ENCODE assay signal across 19 cellular contexts in the genomic region with DNA sequence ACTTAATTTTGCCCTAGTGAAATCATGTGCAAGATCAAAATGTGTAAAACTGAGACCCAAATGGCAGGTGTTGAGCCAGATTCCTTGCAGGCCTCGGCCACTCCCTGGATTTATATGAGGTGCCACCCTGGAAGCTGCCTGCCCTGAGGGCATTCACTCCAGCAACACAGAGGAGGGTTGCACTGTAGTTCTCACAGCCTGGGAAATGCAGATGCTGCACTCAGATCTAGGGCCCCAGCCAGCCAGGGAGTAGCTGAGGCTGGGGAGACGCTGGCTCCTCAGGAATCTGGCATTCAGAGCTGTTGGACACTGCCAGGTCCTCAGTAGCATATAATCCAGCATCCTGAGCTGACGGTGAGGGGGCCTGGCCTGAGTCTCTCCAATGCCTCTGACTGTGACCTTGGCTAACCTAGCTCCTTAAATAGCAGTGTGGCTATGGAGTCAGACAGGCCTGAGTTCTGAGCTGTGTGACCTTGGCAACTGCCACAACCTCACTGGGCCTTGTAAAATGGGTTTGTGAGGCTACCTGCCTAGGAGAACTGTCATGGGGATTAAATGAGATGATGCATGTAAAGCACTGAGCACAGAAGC. TPM values are rescaled to one million over a fixed set of nuclear protein-coding genes. Genes with fewer than 3 reads are reported as not detected.
DNase-seq lines count a peak whose midpoint lies in the region; ATAC-seq and TF ChIP-seq lines count a peak whose summit lies in the region.
"Had no signal": no experiment of that assay in that cellular context is flagged by ENCODE, and none has a peak within 500 bp of the region (broad histone marks: within the 10 kb centered on the region; RNA-seq: fewer than 3 reads in every experiment).

No MANE protein-coding gene starts in this region.

- DNase-seq in NCI-H146 (lab: John Stamatoyannopoulos, UW) (peak; percentile 19), NCI-H146 treated with DMSO at 0.1 percent for 48 hours (lab: John Stamatoyannopoulos, UW; ENCODE audit: unreplicated experiment) (no peak), ELF-1 (ENCODE audit: low read depth, low spot score) (peak; percentile 56), RWPE2 (ENCODE audit: low spot score) (no peak), islet precursor cell (peak; percentile 80), sciatic nerve (ENCODE audit: low spot score) (no peak), NCI-H2227 treated with DMSO at 0.1 percent for 48 hours (lab: John Stamatoyannopoulos, UW) (no peak), mucosa of gallbladder (ENCODE audit: low spot score) (no peak)
- DNase-seq: CD4-positive, CD25-positive, alpha-beta regulatory T cell; NCI-H1417 treated with DMSO at 0.1 percent for 48 hours; NCI-H2029 treated with DMSO at 0.1 percent for 48 hours; NCI-H82; Right ventricle myocardium superior had no signal

- intact Hi-C loops in sciatic nerve (cut with DNase I): no loop called here

- no peak overlapping the region for H3K27ac ChIP-seq in RWPE2 (ENCODE audit: poor library complexity, severe bottlenecking)
- H3K27ac ChIP-seq: 22Rv1 had no signal

- H3K27me3 ChIP-seq in RWPE2 (ENCODE audit: insufficient read depth, poor library complexity, severe bottlenecking): no peaks in the 10 kb centered on the region

- TF ChIP-seq CTCF in RWPE2 (IDR thresholded peaks at IDR 0.05; ENCODE audit: poor library complexity, severe bottlenecking): no peak

- no peaks in the 10 kb centered on the region for H3K9me3 ChIP-seq in RWPE2 (ENCODE audit: severe bottlenecking)
- H3K9me3 ChIP-seq: HAP-1 had no signal

- ATAC-seq in RWPE2 (ENCODE audit: low read depth) (peak; percentile 42; the same call in 2 of the 3 replicates), sciatic nerve (no peak)
- ATAC-seq: Panc1 had no signal

- H3K4me3 ChIP-seq in RWPE2 (ENCODE audit: severe bottlenecking): no peak overlapping the region
- H3K4me3 ChIP-seq: HAP-1 had no signal

- H3K4me1 ChIP-seq in RWPE2 (ENCODE audit: insufficient read depth, poor library complexity, severe bottlenecking): no peaks in the 10 kb centered on the region
- H3K4me1 ChIP-seq: HAP-1 had no signal

- H3K36me3 ChIP-seq in RWPE2 (ENCODE audit: low read depth): no peaks in the 10 kb centered on the region
- H3K36me3 ChIP-seq: HAP-1 had no signal

RNA-seq across cellular contexts. Expression of gene KCNMB1, which starts 8.7 kb away (rescaled TPM):
- total RNA-seq in sciatic nerve (1.4 TPM), mucosa of gallbladder (20.9 TPM)
- total RNA-seq: B cell, HT1080, LHCN-M2 had no signal

Comparison
In these comparisons a context has a peak if more than half of its experiments do, and no peak if none do; other contexts are left out.
1. DNase-seq: peak in NCI-H146 (single experiment), ELF-1 (single experiment) and islet precursor cell (single experiment); none in NCI-H146 treated with DMSO at 0.1 percent for 48 hours (single experiment), RWPE2 (single experiment), sciatic nerve (single experiment), NCI-H2227 treated with DMSO at 0.1 percent for 48 hours (single experiment) and mucosa of gallbladder (single experiment).